Comparison of ENCODE assay signal across 11 cellular contexts in genomic region chr4:40185830-40186664, GRCh38. TPM values are rescaled to one million over a fixed set of nuclear protein-coding genes. Genes with fewer than 3 reads are reported as not detected.
DNase-seq lines count a peak whose midpoint lies in the region; ATAC-seq and TF ChIP-seq lines count a peak whose summit lies in the region.
"Had no signal": no experiment of that assay in that cellular context is flagged by ENCODE, and none has a peak within 500 bp of the region (broad histone marks: within the 10 kb centered on the region; RNA-seq: fewer than 3 reads in every experiment).

No MANE protein-coding gene starts in this region.

- peaks cover 32% of the 10 kb centered on the region; the same call in 1 of the 2 replicates for H3K79me2 ChIP-seq in SU-DHL-6 (ENCODE audit: insufficient read depth, low read length)
- H3K79me2 ChIP-seq: parathyroid adenoma had no signal

- ATAC-seq in HG02759 (IDR thresholded peaks at IDR 0.05; ENCODE audit: unreplicated experiment), result peak; percentile 63
- ATAC-seq in stimulated activated effector memory CD8-positive, alpha-beta T cell treated with anti-CD3 and anti-CD28 coated beads, Interleukin-12 subunit alpha, Interleukin-12 subunit beta, amount 100 ng/mL, for 72 hours, result no peak

- no peaks in the 10 kb centered on the region for H3K27me3 ChIP-seq in SU-DHL-6 (ENCODE audit: low read length)
- H3K27me3 ChIP-seq: tibial nerve had no signal

- H3K36me3 Mint-ChIP-seq in activated CD4-positive, alpha-beta memory T cell treated with anti-CD3 and anti-CD28 coated beads for 36 hours, result no peaks in the 10 kb centered on the region
- no peaks in the 10 kb centered on the region for H3K36me3 Mint-ChIP-seq in activated CD4-positive, alpha-beta memory T cell treated with anti-CD3 and anti-CD28 coated beads, Interleukin-2, amount 10 ng/mL, durations not matched to agents 7 days and 5 days (ENCODE audit: low read depth)
- no peaks in the 10 kb centered on the region for H3K36me3 Mint-ChIP-seq in stimulated activated effector memory CD8-positive, alpha-beta T cell treated with anti-CD3 and anti-CD28 coated beads, Interleukin-12 subunit alpha, Interleukin-12 subunit beta, amount 100 ng/mL, for 72 hours
- peaks cover 15% of the 10 kb centered on the region for H3K36me3 Mint-ChIP-seq in activated naive CD4-positive, alpha-beta T cell treated with anti-CD3 and anti-CD28 coated beads, Interleukin-2, amount 10 ng/mL, durations not matched to agents 7 days and 5 days

- peaks cover 63% of the 10 kb centered on the region for H3K4me1 Mint-ChIP-seq in activated CD4-positive, alpha-beta memory T cell treated with anti-CD3 and anti-CD28 coated beads for 36 hours (ENCODE audit: low read depth)
- peaks cover 57% of the 10 kb centered on the region for H3K4me1 Mint-ChIP-seq in activated CD4-positive, alpha-beta memory T cell treated with anti-CD3 and anti-CD28 coated beads, Interleukin-2, amount 10 ng/mL, durations not matched to agents 7 days and 5 days
- peaks cover 21% of the 10 kb centered on the region for H3K4me1 Mint-ChIP-seq in stimulated activated effector memory CD8-positive, alpha-beta T cell treated with anti-CD3 and anti-CD28 coated beads, Interleukin-12 subunit alpha, Interleukin-12 subunit beta, amount 100 ng/mL, for 72 hours
- peaks cover 73% of the 10 kb centered on the region for H3K4me1 Mint-ChIP-seq in activated naive CD4-positive, alpha-beta T cell treated with anti-CD3 and anti-CD28 coated beads, Interleukin-2, amount 10 ng/mL, durations not matched to agents 7 days and 5 days

- DNase-seq in activated CD4-positive, alpha-beta memory T cell treated with anti-CD3 and anti-CD28 coated beads for 36 hours, result no peak
- no peak for DNase-seq in activated CD4-positive, alpha-beta memory T cell treated with anti-CD3 and anti-CD28 coated beads, Interleukin-2, amount 10 ng/mL, durations not matched to agents 7 days and 5 days
- DNase-seq in stimulated activated effector memory CD8-positive, alpha-beta T cell treated with anti-CD3 and anti-CD28 coated beads, Interleukin-12 subunit alpha, Interleukin-12 subunit beta, amount 100 ng/mL, for 72 hours (ENCODE audit: low spot score in 2 of 2), result peak in 1 of 2 donors; percentile 47
- DNase-seq in NCI-H2196 treated with DMSO at 0.1 percent for 48 hours (lab: John Stamatoyannopoulos, UW; ENCODE audit: unreplicated experiment) (no peak), GM10266 (ENCODE audit: extremely low spot score) (no peak)
- no peak for DNase-seq in activated naive CD4-positive, alpha-beta T cell treated with anti-CD3 and anti-CD28 coated beads, Interleukin-2, amount 10 ng/mL, durations not matched to agents 7 days and 5 days

- H3K9ac ChIP-seq in SU-DHL-6 (ENCODE audit: low read length), result peak overlapping the region; percentile 32
- H3K9ac ChIP-seq: parathyroid adenoma had no signal

- H3K9me3 Mint-ChIP-seq in activated CD4-positive, alpha-beta memory T cell treated with anti-CD3 and anti-CD28 coated beads for 36 hours, result no peaks in the 10 kb centered on the region
- no peaks in the 10 kb centered on the region for H3K9me3 Mint-ChIP-seq in activated CD4-positive, alpha-beta memory T cell treated with anti-CD3 and anti-CD28 coated beads, Interleukin-2, amount 10 ng/mL, durations not matched to agents 7 days and 5 days
- no peaks in the 10 kb centered on the region for H3K9me3 Mint-ChIP-seq in stimulated activated effector memory CD8-positive, alpha-beta T cell treated with anti-CD3 and anti-CD28 coated beads, Interleukin-12 subunit alpha, Interleukin-12 subunit beta, amount 100 ng/mL, for 72 hours
- H3K9me3 Mint-ChIP-seq in activated naive CD4-positive, alpha-beta T cell treated with anti-CD3 and anti-CD28 coated beads, Interleukin-2, amount 10 ng/mL, durations not matched to agents 7 days and 5 days, result no peaks in the 10 kb centered on the region

- peak overlapping the region; percentile 98 for H3K4me2 ChIP-seq in SU-DHL-6 (ENCODE audit: low read depth, low read length, poor library complexity, severe bottlenecking)

- H3K36me3 ChIP-seq in SU-DHL-6 (ENCODE audit: low read length), result no peaks in the 10 kb centered on the region
- H3K36me3 ChIP-seq: tibial nerve had no signal

- CTCF ChIA-PET in activated CD4-positive, alpha-beta memory T cell treated with anti-CD3 and anti-CD28 coated beads for 36 hours (lab: Charles Lee), result interaction anchor here (0.7 to 2.5 kb wide), 5 partner anchors 11 to 131 kb away, joined by 3 to 8 read pairs (median 7); no protein-coding TSS in a partner anchor
- CTCF ChIA-PET in activated CD4-positive, alpha-beta memory T cell treated with anti-CD3 and anti-CD28 coated beads, Interleukin-2, amount 10 ng/mL, durations not matched to agents 7 days and 5 days (lab: Charles Lee), result interaction anchor here (1.2 to 1.4 kb wide), 3 partner anchors 124 to 140 kb away, joined by 3 to 5 read pairs (median 4); no protein-coding TSS in a partner anchor
- CTCF ChIA-PET in activated naive CD4-positive, alpha-beta T cell treated with anti-CD3 and anti-CD28 coated beads, Interleukin-2, amount 10 ng/mL, durations not matched to agents 7 days and 5 days (lab: Charles Lee), result no interaction called here

- peak overlapping the region; percentile 99 for H3K27ac ChIP-seq in SU-DHL-6 (ENCODE audit: low read depth, low read length)
- H3K27ac ChIP-seq: parathyroid adenoma had no signal

- peak overlapping the region; percentile 49 for H3K27ac Mint-ChIP-seq in activated CD4-positive, alpha-beta memory T cell treated with anti-CD3 and anti-CD28 coated beads for 36 hours
- H3K27ac Mint-ChIP-seq in activated CD4-positive, alpha-beta memory T cell treated with anti-CD3 and anti-CD28 coated beads, Interleukin-2, amount 10 ng/mL, durations not matched to agents 7 days and 5 days, result no peak overlapping the region
- peak overlapping the region; percentile 53 for H3K27ac Mint-ChIP-seq in stimulated activated effector memory CD8-positive, alpha-beta T cell treated with anti-CD3 and anti-CD28 coated beads, Interleukin-12 subunit alpha, Interleukin-12 subunit beta, amount 100 ng/mL, for 72 hours
- no peak overlapping the region for H3K27ac Mint-ChIP-seq in activated naive CD4-positive, alpha-beta T cell treated with anti-CD3 and anti-CD28 coated beads, Interleukin-2, amount 10 ng/mL, durations not matched to agents 7 days and 5 days

- no peaks in the 10 kb centered on the region for H3K27me3 Mint-ChIP-seq in activated CD4-positive, alpha-beta memory T cell treated with anti-CD3 and anti-CD28 coated beads for 36 hours
- H3K27me3 Mint-ChIP-seq in activated CD4-positive, alpha-beta memory T cell treated with anti-CD3 and anti-CD28 coated beads, Interleukin-2, amount 10 ng/mL, durations not matched to agents 7 days and 5 days, result no peaks in the 10 kb centered on the region
- no peaks in the 10 kb centered on the region for H3K27me3 Mint-ChIP-seq in activated naive CD4-positive, alpha-beta T cell treated with anti-CD3 and anti-CD28 coated beads, Interleukin-2, amount 10 ng/mL, durations not matched to agents 7 days and 5 days

- H3K9me3 ChIP-seq in SU-DHL-6 (ENCODE audit: insufficient read depth, low read length), result no peaks in the 10 kb centered on the region
- H3K9me3 ChIP-seq: tibial nerve had no signal

- no peaks in the 10 kb centered on the region for H4K20me1 ChIP-seq in SU-DHL-6 (ENCODE audit: low read depth, low read length)

- no peak for TF ChIP-seq CTCF in SU-DHL-6 (IDR thresholded peaks at IDR 0.05; ENCODE audit: insufficient read depth, low read length, poor library complexity, severe bottlenecking)
- TF ChIP-seq CTCF in GM10266 (IDR thresholded peaks at IDR 0.05; ENCODE audit: control insufficient read depth, insufficient read depth, low read depth, missing control alignments), result no peak

- POLR2A ChIA-PET in activated CD4-positive, alpha-beta memory T cell treated with anti-CD3 and anti-CD28 coated beads for 36 hours (lab: Charles Lee), result interaction anchor here (4.0 kb wide), 1 partner anchor 14 kb away, joined by 18 read pairs; no protein-coding TSS in a partner anchor
- POLR2A ChIA-PET in activated CD4-positive, alpha-beta memory T cell treated with anti-CD3 and anti-CD28 coated beads, Interleukin-2, amount 10 ng/mL, durations not matched to agents 7 days and 5 days (lab: Charles Lee), result interaction anchor here (1.3 to 10.0 kb wide), 3 partner anchors 11 to 121 kb away, joined by 4 to 135 read pairs (median 11); partner anchors contain the start of gene RHOH

- no peak overlapping the region for H2AFZ ChIP-seq in SU-DHL-6 (ENCODE audit: low read depth, low read length, severe bottlenecking)
- H2AFZ ChIP-seq: parathyroid adenoma had no signal

- H3F3A ChIP-seq in SU-DHL-6 (ENCODE audit: insufficient read depth), result peaks cover 88% of the 10 kb centered on the region

- H3K9me2 ChIP-seq in SU-DHL-6 (replicated peaks; ENCODE audit: insufficient read depth, low read length), result no peaks in the 10 kb centered on the region

- H3K4me3 ChIP-seq in SU-DHL-6 (ENCODE audit: insufficient read depth, low read length, poor library complexity, severe bottlenecking), result peak overlapping the region; percentile 40
- H3K4me3 ChIP-seq: tibial nerve had no signal

- intact Hi-C loops in activated CD4-positive, alpha-beta memory T cell treated with anti-CD3 and anti-CD28 coated beads for 36 hours (cut with micrococcal nuclease), result loop anchor here (2.0 to 10.0 kb wide), 2 partner anchors 35 to 61 kb away; no protein-coding TSS in a partner anchor

- H3K4me3 Mint-ChIP-seq in activated CD4-positive, alpha-beta memory T cell treated with anti-CD3 and anti-CD28 coated beads for 36 hours, result no peak overlapping the region
- no peak overlapping the region for H3K4me3 Mint-ChIP-seq in activated CD4-positive, alpha-beta memory T cell treated with anti-CD3 and anti-CD28 coated beads, Interleukin-2, amount 10 ng/mL, durations not matched to agents 7 days and 5 days
- H3K4me3 Mint-ChIP-seq in stimulated activated effector memory CD8-positive, alpha-beta T cell treated with anti-CD3 and anti-CD28 coated beads, Interleukin-12 subunit alpha, Interleukin-12 subunit beta, amount 100 ng/mL, for 72 hours, result no peak overlapping the region
- no peak overlapping the region for H3K4me3 Mint-ChIP-seq in activated naive CD4-positive, alpha-beta T cell treated with anti-CD3 and anti-CD28 coated beads, Interleukin-2, amount 10 ng/mL, durations not matched to agents 7 days and 5 days

RNA-seq across cellular contexts. Expression of gene RHOH, which starts 10.8 kb away (rescaled TPM):
- total RNA-seq in activated CD4-positive, alpha-beta memory T cell treated with anti-CD3 and anti-CD28 coated beads for 36 hours, result 10 to 100 TPM; 97.5 to 98.6 TPM
- 100 to 1,000 TPM; 125 to 126 TPM for total RNA-seq in activated CD4-positive, alpha-beta memory T cell treated with anti-CD3 and anti-CD28 coated beads, Interleukin-2, amount 10 ng/mL, durations not matched to agents 7 days and 5 days
- total RNA-seq: endothelial cell of umbilical vein had no signal

Comparison
In these comparisons a context has a peak if more than half of its experiments do, and no peak if none do; other contexts are left out.
1. H3K27ac Mint-ChIP-seq: peak in activated CD4-positive, alpha-beta memory T cell treated with anti-CD3 and anti-CD28 coated beads for 36 hours (single experiment) and stimulated activated effector memory CD8-positive, alpha-beta T cell treated with anti-CD3 and anti-CD28 coated beads, Interleukin-12 subunit alpha, Interleukin-12 subunit beta, amount 100 ng/mL, for 72 hours (single experiment); none in activated CD4-positive, alpha-beta memory T cell treated with anti-CD3 and anti-CD28 coated beads, Interleukin-2, amount 10 ng/mL, durations not matched to agents 7 days and 5 days (single experiment) and activated naive CD4-positive, alpha-beta T cell treated with anti-CD3 and anti-CD28 coated beads, Interleukin-2, amount 10 ng/mL, durations not matched to agents 7 days and 5 days (single experiment).